ENCODE assay signal across 14 cellular contexts in the genomic region with DNA sequence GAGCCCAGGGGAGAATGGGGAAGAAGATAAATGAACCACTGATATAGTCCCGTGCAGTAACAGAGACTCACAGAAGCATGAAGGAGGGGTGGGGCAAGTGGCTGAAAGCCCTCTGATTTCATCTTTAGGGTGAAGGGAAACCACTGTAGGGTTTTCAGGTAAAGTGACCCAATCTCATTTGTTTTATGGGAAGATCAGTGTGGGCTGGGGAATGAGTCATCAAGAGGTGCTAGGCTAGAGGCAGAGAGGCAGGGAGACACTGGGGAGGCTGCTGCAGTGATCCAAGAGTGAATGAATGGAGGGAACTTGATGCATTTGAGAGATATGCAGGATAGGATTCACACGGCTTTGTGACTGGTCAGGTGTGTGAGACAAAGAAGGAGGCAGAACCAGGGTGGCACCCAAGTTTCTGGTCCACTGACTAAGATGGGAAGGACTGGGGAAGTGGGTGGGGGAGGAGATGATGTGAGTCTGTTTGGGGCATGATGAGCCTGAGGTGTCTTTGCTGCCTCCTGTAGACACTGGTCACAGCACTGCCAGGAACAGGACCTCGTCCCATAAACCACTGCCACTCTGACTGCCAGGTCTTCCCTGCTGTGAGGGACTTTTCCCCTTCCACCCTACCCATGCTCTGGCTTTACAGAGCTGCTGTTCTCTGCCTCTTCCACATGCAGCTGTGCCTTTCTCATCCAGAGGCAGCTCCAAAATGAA.
DNase-seq lines count a peak whose midpoint lies in the region; ATAC-seq, FAIRE-seq and TF ChIP-seq lines count a peak whose summit lies in the region.
"Had no signal": no experiment of that assay in that cellular context is flagged by ENCODE, and none has a peak within 500 bp of the region (broad histone marks: within the 10 kb centered on the region; RNA-seq: fewer than 3 reads in every experiment).

No MANE protein-coding gene starts in this region.

- no peak overlapping the region for H4K8ac ChIP-seq in H9 (replicated peaks; ENCODE audit: insufficient read length, low read depth, low read length)

- H2AK5ac ChIP-seq in H9 (ENCODE audit: insufficient read length, low read length) = no peak overlapping the region

- no peak overlapping the region for H2BK20ac ChIP-seq in H9 (ENCODE audit: low read depth, low read length, poor library complexity, severe bottlenecking)

- no peaks in the 10 kb centered on the region for H3K4me1 Mint-ChIP-seq in mesothelial cell of epicardium
- H3K4me1 Mint-ChIP-seq in H9 = no peaks in the 10 kb centered on the region

- no peak overlapping the region for H3K14ac ChIP-seq in H9 (ENCODE audit: insufficient read depth, low read length)

- no peak for TF ChIP-seq CTCF in mesothelial cell of epicardium (IDR thresholded peaks at IDR 0.05; ENCODE audit: unreplicated experiment)
- no peak for TF ChIP-seq CTCF in H9 (conservative IDR thresholded peaks at IDR 0.05)

- peak; percentile 61 for ATAC-seq in HG02588 (IDR thresholded peaks at IDR 0.05; ENCODE audit: unreplicated experiment)

- no peaks in the 10 kb centered on the region for H3K4me1 ChIP-seq in H9 (ENCODE audit: insufficient read depth, low read length)
- H3K4me1 ChIP-seq: Peyer's patch, prostate gland had no signal

- H3K9me3 ChIP-seq in H9 (ENCODE audit: control insufficient read depth, low read depth, low read length) = no peaks in the 10 kb centered on the region
- H3K9me3 ChIP-seq: Peyer's patch, prostate gland had no signal

- H2BK5ac ChIP-seq in H9 (ENCODE audit: insufficient read length, low read length) = no peak overlapping the region

- H3K36me3 Mint-ChIP-seq in mesothelial cell of epicardium (peaks cover 3% of the 10 kb centered on the region), H9 (ENCODE audit: insufficient read depth in 1 of 3, low read depth in 3 of 3) (no peaks in the 10 kb centered on the region)

- no peaks in the 10 kb centered on the region for H3K79me1 ChIP-seq in H9 (ENCODE audit: insufficient read depth, low read depth, low read length, poor library complexity, severe bottlenecking)

- H3K23ac ChIP-seq in H9 (ENCODE audit: insufficient read length, low read depth, low read length) = no peak overlapping the region

- peaks cover 7% of the 10 kb centered on the region for H3K9me3 Mint-ChIP-seq in mesothelial cell of epicardium
- H3K9me3 Mint-ChIP-seq in H9 = no peaks in the 10 kb centered on the region

- H3K9ac ChIP-seq in H9 (ENCODE audit: extremely low read depth, insufficient read length, low read length) = no peak overlapping the region

- H2BK12ac ChIP-seq in H9 (ENCODE audit: insufficient read length, low read depth, low read length) = no peak overlapping the region

- H3K79me2 ChIP-seq in H9 (ENCODE audit: insufficient read depth, low read length) = no peaks in the 10 kb centered on the region

- no peaks in the 10 kb centered on the region for H3K23me2 ChIP-seq in H9 (ENCODE audit: insufficient read length, low read depth, low read length, poor library complexity, severe bottlenecking)

- peak; percentile 74 for FAIRE-seq in urothelium cell line (lab: Jason Lieb, UNC)

- H4K20me1 ChIP-seq in H9 (ENCODE audit: control insufficient read depth, insufficient read depth, insufficient read length) = no peaks in the 10 kb centered on the region

- DNase-seq in stimulated activated CD4-positive, alpha-beta T cell treated with anti-CD3 and anti-CD28 coated beads, Interleukin-1b, Interleukin-23, amount 100 ng/mL, for 48 hours = peak; percentile 7
- DNase-seq in stimulated activated CD4-positive, alpha-beta T cell treated with anti-CD3 and anti-CD28 coated beads, Interleukin-4, amount 100 ng/mL, for 24 hours = no peak
- DNase-seq in RPMI7951 (ENCODE audit: low read depth) = peak; percentile 48
- DNase-seq in urothelium cell line (ENCODE audit: low spot score) = peak; percentile 50
- DNase-seq in mesothelial cell of epicardium (ENCODE audit: low spot score in 2 of 2, unreplicated experiment in 2 of 2) = no peak
- DNase-seq in H9 = no peak
- DNase-seq in cerebellar cortex (ENCODE audit: low spot score) = no peak
- DNase-seq: activated CD4-positive, alpha-beta T cell treated with anti-CD3 and anti-CD28 coated beads for 1 hour; DMS153; foreskin fibroblast; NCI-H510A; Peyer's patch had no signal

- no peaks in the 10 kb centered on the region for H3K27me3 ChIP-seq in H9 (ENCODE audit: insufficient read depth, low read length)
- H3K27me3 ChIP-seq: Peyer's patch had no signal

- no peak overlapping the region for H2BK15ac ChIP-seq in H9 (ENCODE audit: low read depth, low read length)

- no peak overlapping the region for H3T11ph ChIP-seq in H9 (ENCODE audit: low read length)

- no peak overlapping the region for H3K4me2 ChIP-seq in H9 (ENCODE audit: insufficient read depth, insufficient read length, low read length)

- WGBS in H9 (ENCODE audit: extremely low coverage, insufficient read length, low lambda C conversion rate) = no CpG with 5 or more reads among the region's 3 CpGs

- H3K27me3 Mint-ChIP-seq in mesothelial cell of epicardium (ENCODE audit: low read depth) (no peaks in the 10 kb centered on the region), H9 (ENCODE audit: low read depth) (peaks cover 2% of the 10 kb centered on the region; the same call in 1 of the 2 replicates)

- no peak overlapping the region for H3K27ac Mint-ChIP-seq in mesothelial cell of epicardium
- H3K27ac Mint-ChIP-seq in H9 = no peak overlapping the region

- H3K27ac ChIP-seq in H9 (ENCODE audit: insufficient read length, low read depth, low read length) = no peak overlapping the region
- H3K27ac ChIP-seq: Peyer's patch, prostate gland had no signal

- H3K4ac ChIP-seq in H9 (ENCODE audit: low read depth, low read length) = no peak overlapping the region

- H2AFZ ChIP-seq in H9 (ENCODE audit: low read length) = no peak overlapping the region

- H4K5ac ChIP-seq in H9 (ENCODE audit: insufficient read length, low read depth, low read length) = no peak overlapping the region

- no peak overlapping the region for H4K91ac ChIP-seq in H9 (ENCODE audit: insufficient read length, low read depth, low read length)

- H2BK120ac ChIP-seq in H9 (ENCODE audit: low read depth, low read length, poor library complexity, severe bottlenecking) = no peak overlapping the region

- no peak overlapping the region for H3K18ac ChIP-seq in H9 (ENCODE audit: insufficient read length, low read depth, low read length)

- H3K56ac ChIP-seq in H9 (ENCODE audit: insufficient read length, low read depth, low read length) = no peak overlapping the region

- no peak overlapping the region for H3K4me3 Mint-ChIP-seq in mesothelial cell of epicardium
- no peak overlapping the region for H3K4me3 Mint-ChIP-seq in H9

Comparison
In these comparisons a context has a peak if more than half of its experiments do, and no peak if none do; other contexts are left out.
1. DNase-seq: peak in stimulated activated CD4-positive, alpha-beta T cell treated with anti-CD3 and anti-CD28 coated beads, Interleukin-1b, Interleukin-23, amount 100 ng/mL, for 48 hours (single experiment), RPMI7951 (single experiment) and urothelium cell line (single experiment); none in stimulated activated CD4-positive, alpha-beta T cell treated with anti-CD3 and anti-CD28 coated beads, Interleukin-4, amount 100 ng/mL, for 24 hours (single experiment), mesothelial cell of epicardium (0 of 2), H9 (single experiment) and cerebellar cortex (single experiment).